Comparison of ENCODE assay signal across 8 cellular contexts in genomic region chr1:39898648-39899603, GRCh38. TPM values are rescaled to one million over a fixed set of nuclear protein-coding genes. Genes with fewer than 3 reads are reported as not detected.
DNase-seq lines count a peak whose midpoint lies in the region; ATAC-seq and TF ChIP-seq lines count a peak whose summit lies in the region.

No MANE protein-coding gene starts in this region.

- H3K4me3 ChIP-seq in dorsolateral prefrontal cortex, result peak overlapping the region in 2 of 59 donors; percentile 1 to 16
- peak overlapping the region in 1 of 2 donors; percentile 93 for H3K4me3 ChIP-seq in neuronal stem cell (ENCODE audit: low read length in 2 of 2)
- no peak overlapping the region for H3K4me3 ChIP-seq in ascending aorta
- no peak overlapping the region for H3K4me3 ChIP-seq in gastroesophageal sphincter
- no peak overlapping the region for H3K4me3 ChIP-seq in aorta (ENCODE audit: low read length in 2 of 2)

- H4K91ac ChIP-seq in neuronal stem cell (ENCODE audit: low read depth, low read length, poor library complexity), result no peak overlapping the region

- H2AK5ac ChIP-seq in neuronal stem cell (ENCODE audit: low read depth, low read length), result no peak overlapping the region

- TF ChIP-seq POLR2A in gastroesophageal sphincter (IDR thresholded peaks at IDR 0.05), result no peak

- H2AFZ ChIP-seq in neuronal stem cell (ENCODE audit: low read length), result peak overlapping the region; percentile 30

- no peaks in the 10 kb centered on the region for H3K27me3 ChIP-seq in dorsolateral prefrontal cortex
- peaks cover 0 to 25% (median 13%) of the 10 kb centered on the region in 3 experiments for H3K27me3 ChIP-seq in neuronal stem cell (ENCODE audit: control insufficient read depth in 3 of 3, insufficient read depth in 3 of 3, low read depth in 1 of 3, low read length in 3 of 3)
- H3K27me3 ChIP-seq in ascending aorta, result no peaks in the 10 kb centered on the region
- H3K27me3 ChIP-seq in gastroesophageal sphincter, result peaks cover 57% of the 10 kb centered on the region
- no peaks in the 10 kb centered on the region for H3K27me3 ChIP-seq in aorta (ENCODE audit: control insufficient read depth in 1 of 2, insufficient read depth in 2 of 2, low read length in 1 of 2)

- DNase-seq in GM03348 (ENCODE audit: low spot score) (peak; percentile 68), NCI-H2196 treated with DMSO at 0.1 percent for 48 hours (lab: John Stamatoyannopoulos, UW; ENCODE audit: unreplicated experiment) (peak; percentile 54), dorsolateral prefrontal cortex (peak in 8 of 10 donors; percentile 36 to 79 (median 64)), neuronal stem cell (ENCODE audit: low spot score) (peak; percentile 88), ascending aorta (ENCODE audit: low spot score in 2 of 2) (no peak), aorta (no peak)

- no CpG with 5 or more reads among the region's 14 CpGs for WGBS in neuronal stem cell (ENCODE audit: extremely low coverage in 2 of 2, insufficient read length in 2 of 2, insufficient replicate concordance in 1 of 2), 2 donors
- WGBS in gastroesophageal sphincter (ENCODE audit: low coverage in 1 of 2), 2 donors, result 60 to 84% methylated on average over 10 to 12 of the region's 14 CpGs
- WGBS in aorta, 2 donors, result 73% methylated on average over 14 of the region's 14 CpGs

- no peak for TF ChIP-seq EP300 in gastroesophageal sphincter (IDR thresholded peaks at IDR 0.05)

- no peak overlapping the region for H2BK12ac ChIP-seq in neuronal stem cell (ENCODE audit: low read length)

- H3K36me3 ChIP-seq in neuronal stem cell (replicated peaks in 1 of 2; ENCODE audit: control insufficient read depth in 2 of 2, insufficient read depth in 2 of 2, low read length in 2 of 2) (peaks cover 0 to 35% of the 10 kb centered on the region in 2 donors), ascending aorta (no peaks in the 10 kb centered on the region), gastroesophageal sphincter (no peaks in the 10 kb centered on the region), aorta (ENCODE audit: control insufficient read depth in 1 of 2, insufficient read depth in 2 of 2, low read length in 1 of 2) (no peaks in the 10 kb centered on the region)

- no peak overlapping the region for H3K27ac ChIP-seq in dorsolateral prefrontal cortex
- peak overlapping the region; percentile 75 for H3K27ac ChIP-seq in neuronal stem cell (replicated peaks; ENCODE audit: low read length)
- no peak overlapping the region for H3K27ac ChIP-seq in ascending aorta
- H3K27ac ChIP-seq in gastroesophageal sphincter, result no peak overlapping the region
- H3K27ac ChIP-seq in aorta (ENCODE audit: low read depth in 1 of 2, low read length in 2 of 2), result no peak overlapping the region

- no peak overlapping the region for H3K9ac ChIP-seq in neuronal stem cell (ENCODE audit: low read depth, low read length, poor library complexity)

- H4K8ac ChIP-seq in neuronal stem cell (ENCODE audit: low read depth, low read length), result no peak overlapping the region

- no peaks in the 10 kb centered on the region for H3K79me1 ChIP-seq in neuronal stem cell (ENCODE audit: low read depth, low read length)

- no peak overlapping the region for H2BK15ac ChIP-seq in neuronal stem cell (ENCODE audit: low read length)

- no peak for ATAC-seq in gastroesophageal sphincter
- no peak for ATAC-seq in GM21723 (IDR thresholded peaks at IDR 0.05; ENCODE audit: unreplicated experiment)
- no peak for ATAC-seq in aorta (ENCODE audit: low FRiP score)

- H3K9me3 ChIP-seq in neuronal stem cell (replicated peaks in 1 of 2; ENCODE audit: control insufficient read depth in 2 of 2, insufficient read depth in 1 of 2, low read depth in 1 of 2, low read length in 2 of 2) (peaks cover 0 to 6% of the 10 kb centered on the region in 2 donors), ascending aorta (no peaks in the 10 kb centered on the region), gastroesophageal sphincter (no peaks in the 10 kb centered on the region), aorta (ENCODE audit: control insufficient read depth, low read length) (no peaks in the 10 kb centered on the region)

- H3K18ac ChIP-seq in neuronal stem cell (ENCODE audit: low read length), result peak overlapping the region; percentile 15

- H3K14ac ChIP-seq in neuronal stem cell (ENCODE audit: low read length), result no peak overlapping the region

- H3K4me1 ChIP-seq in neuronal stem cell (ENCODE audit: control insufficient read depth in 2 of 2, insufficient read depth in 1 of 2, low read depth in 1 of 2, low read length in 2 of 2), result peaks cover 41 to 54% of the 10 kb centered on the region in 2 donors
- peaks cover 3 to 9% of the 10 kb centered on the region in 2 donors for H3K4me1 ChIP-seq in ascending aorta
- H3K4me1 ChIP-seq in gastroesophageal sphincter, result peaks cover 0 to 25% (median 16%) of the 10 kb centered on the region in 3 donors
- no peaks in the 10 kb centered on the region for H3K4me1 ChIP-seq in aorta (ENCODE audit: control insufficient read depth in 1 of 2, insufficient read depth in 2 of 2, low read length in 2 of 2)

- peak overlapping the region; percentile 60 for H3K4me2 ChIP-seq in neuronal stem cell (ENCODE audit: insufficient read depth, low read length, poor library complexity, severe bottlenecking)

- no peak overlapping the region for H2BK120ac ChIP-seq in neuronal stem cell (ENCODE audit: low read depth, low read length)

- no peak overlapping the region for H3K23ac ChIP-seq in neuronal stem cell (ENCODE audit: low read depth, low read length, poor library complexity)

- intact Hi-C loops in dorsolateral prefrontal cortex (cut with DNase I), result loop anchor here in 1 of 2 donors (10.0 kb wide), 1 partner anchor 136 kb away; no protein-coding TSS in a partner anchor
- intact Hi-C loops in ascending aorta (cut with DNase I), result no loop called here
- intact Hi-C loops in aorta (cut with DNase I), result no loop called here

- no peak for TF ChIP-seq CTCF in dorsolateral prefrontal cortex (IDR thresholded peaks at IDR 0.05 in 54 of 56, conservative IDR thresholded peaks at IDR 0.05 in 2 of 56; ENCODE audit: low read depth in 1 of 56, partially characterized antibody in 56 of 56)
- no peak for TF ChIP-seq CTCF in ascending aorta (IDR thresholded peaks at IDR 0.05)
- no peak for TF ChIP-seq CTCF in gastroesophageal sphincter (IDR thresholded peaks at IDR 0.05)

- H3K4ac ChIP-seq in neuronal stem cell (ENCODE audit: low read length), result no peak overlapping the region

- no peak overlapping the region for H2BK5ac ChIP-seq in neuronal stem cell (ENCODE audit: low read length)

RNA-seq across cellular contexts. Expression of gene MYCL, which starts 2.8 kb away (rescaled TPM):
- total RNA-seq in dorsolateral prefrontal cortex, result 1 to 10 TPM in 118 of 120 experiments, under 1 TPM in 2; 0.88 to 5.6 (median 2.3) TPM
- polyA plus RNA-seq in neuronal stem cell (2013, experiment 1 of 2), result 21.4 TPM
- 21.2 TPM for polyA plus RNA-seq in neuronal stem cell (2013, experiment 2 of 2)
- total RNA-seq in ascending aorta, result 22.1 TPM
- total RNA-seq in gastroesophageal sphincter, result 1 to 10 TPM in 1 of 4 donors, under 1 TPM in 2, not detected in 1; 0.27 to 1.2 (median 0.69) TPM
- total RNA-seq in aorta, result 1 to 10 TPM in 1 of 2 donors, under 1 TPM in 1; 0.45 to 1.2 TPM
- polyA plus RNA-seq in aorta, result under 1 TPM in 1 of 2 donors, not detected in 1; 0.50 TPM

RNA-seq across cellular contexts. Expression of gene TRIT1, which starts 15.6 kb away (rescaled TPM):
- total RNA-seq in dorsolateral prefrontal cortex (10 to 100 TPM; 16.5 to 42.2 (median 27.3) TPM), ascending aorta (12.2 TPM), gastroesophageal sphincter (10 to 100 TPM; 19.3 to 24.0 (median 21.7) TPM), aorta (10 to 100 TPM; 15.3 to 17.3 TPM)
- polyA plus RNA-seq in neuronal stem cell (2013, experiment 1 of 2), result 33.8 TPM
- polyA plus RNA-seq in neuronal stem cell (2013, experiment 2 of 2), result 35.1 TPM
- 10 to 100 TPM in 1 of 2 donors, 1 to 10 TPM in 1; 9.4 to 12.3 TPM for polyA plus RNA-seq in aorta

RNA-seq across cellular contexts. Expression of gene MFSD2A, which starts 56.0 kb away (rescaled TPM):
- total RNA-seq in dorsolateral prefrontal cortex (10 to 100 TPM in 118 of 120 experiments, 1 to 10 TPM in 2; 6.7 to 62.3 (median 20.8) TPM), ascending aorta (0.32 TPM), gastroesophageal sphincter (1 to 10 TPM in 2 of 4 donors, under 1 TPM in 2; 0.84 to 4.8 (median 1.4) TPM), aorta (1 to 10 TPM; 1.3 to 1.5 TPM)
- 2.1 TPM for polyA plus RNA-seq in neuronal stem cell (2013, experiment 1 of 2)
- polyA plus RNA-seq in neuronal stem cell (2013, experiment 2 of 2), result 2.4 TPM
- polyA plus RNA-seq in aorta, result 1 to 10 TPM in 1 of 2 donors, under 1 TPM in 1; 0.31 to 3.3 TPM

Comparison
In these comparisons a context has a peak if more than half of its experiments do, and no peak if none do; other contexts are left out.
1. DNase-seq: peak in GM03348 (single experiment), NCI-H2196 treated with DMSO at 0.1 percent for 48 hours (single experiment), dorsolateral prefrontal cortex (8 of 10) and neuronal stem cell (single experiment); none in ascending aorta (0 of 2) and aorta (0 of 2).